ENCODE assay signal across 8 cellular contexts in genomic region chr4:89753601-89754066, GRCh38.
DNase-seq lines count a peak whose midpoint lies in the region; ATAC-seq, FAIRE-seq and TF ChIP-seq lines count a peak whose summit lies in the region.

No MANE protein-coding gene starts in this region.

- no peaks in the 10 kb centered on the region for H3K27me3 Mint-ChIP-seq in activated CD8-positive, alpha-beta memory T cell treated with anti-CD3 and anti-CD28 coated beads, Interleukin-2, amount 10 ng/mL, durations not matched to agents 7 days and 5 days

- H3K56ac ChIP-seq in IMR-90 (ENCODE audit: extremely low read depth, insufficient read depth, low read length) = peak overlapping the region; percentile 48
- H3K56ac ChIP-seq in mesendoderm (ENCODE audit: low read length) = no peak overlapping the region

- no peaks in the 10 kb centered on the region for H3K4me1 Mint-ChIP-seq in activated CD8-positive, alpha-beta memory T cell treated with anti-CD3 and anti-CD28 coated beads, Interleukin-2, amount 10 ng/mL, durations not matched to agents 7 days and 5 days

- no peak overlapping the region for H3K27ac Mint-ChIP-seq in activated CD8-positive, alpha-beta memory T cell treated with anti-CD3 and anti-CD28 coated beads, Interleukin-2, amount 10 ng/mL, durations not matched to agents 7 days and 5 days

- WGBS in IMR-90 (ENCODE audit: extremely low coverage in 2 of 2, insufficient read length in 1 of 2), 2 experiments = no CpG with 5 or more reads among the region's 5 CpGs
- WGBS in mesendoderm (ENCODE audit: extremely low coverage, insufficient coverage, low lambda C conversion rate) = no CpG with 5 or more reads among the region's 5 CpGs

- H3K9me3 ChIP-seq in IMR-90 (ENCODE audit: control insufficient read depth, insufficient read depth, low read length) = no peaks in the 10 kb centered on the region

- H3K9ac ChIP-seq in IMR-90 (ENCODE audit: low read depth, low read length) (peak overlapping the region; percentile 9; the same call in 1 of the 2 replicates), mesendoderm (ENCODE audit: low read length) (no peak overlapping the region)

- CTCF ChIA-PET in IMR-90 (lab: Yijun Ruan, JAX) = no interaction called here
- CTCF ChIA-PET in activated CD8-positive, alpha-beta memory T cell treated with anti-CD3 and anti-CD28 coated beads, Interleukin-2, amount 10 ng/mL, durations not matched to agents 7 days and 5 days (lab: Charles Lee) = no interaction called here

- H2AK9ac ChIP-seq in IMR-90 (replicated peaks; ENCODE audit: low read depth, low read length, poor library complexity) = no peak overlapping the region

- H2BK5ac ChIP-seq in IMR-90 (ENCODE audit: low read depth, low read length, poor library complexity, severe bottlenecking) (peak overlapping the region; percentile 77), mesendoderm (ENCODE audit: low read length) (no peak overlapping the region)

- H4K5ac ChIP-seq in IMR-90 (ENCODE audit: low read depth, low read length) (peak overlapping the region; percentile 36), mesendoderm (ENCODE audit: low read length) (no peak overlapping the region)

- POLR2A ChIA-PET in IMR-90 (lab: Charles Lee; ENCODE audit: unreplicated experiment) = no interaction called here

- peaks cover 4% of the 10 kb centered on the region; the same call in 1 of the 2 replicates for H3K9me1 ChIP-seq in IMR-90 (ENCODE audit: insufficient read depth, low read length)

- intact Hi-C loops in IMR-90 (cut with micrococcal nuclease) = no loop called here

- H2AK5ac ChIP-seq in IMR-90 (ENCODE audit: low read depth, low read length) = peak overlapping the region; percentile 16; the same call in 1 of the 2 replicates
- H2AK5ac ChIP-seq in mesendoderm (ENCODE audit: low read length) = no peak overlapping the region

- peak; percentile 68 for ATAC-seq in IMR-90 (ENCODE audit: low read depth)
- ATAC-seq in GM21447 (IDR thresholded peaks at IDR 0.05; ENCODE audit: unreplicated experiment) = no peak
- no peak for ATAC-seq in activated CD8-positive, alpha-beta memory T cell treated with anti-CD3 and anti-CD28 coated beads, Interleukin-2, amount 10 ng/mL, durations not matched to agents 7 days and 5 days

- peak overlapping the region; percentile 5; the same call in 1 of the 2 replicates for H3K14ac ChIP-seq in IMR-90 (replicated peaks; ENCODE audit: low read depth, low read length)

- H3K27me3 ChIP-seq in ACC112 (ENCODE audit: insufficient read depth, low read length) (no peaks in the 10 kb centered on the region), IMR-90 (ENCODE audit: control insufficient read depth, insufficient read depth, low read length) (no peaks in the 10 kb centered on the region), bronchial epithelial cell (ENCODE audit: control insufficient read depth, insufficient read depth, low read length) (no peaks in the 10 kb centered on the region), mesendoderm (ENCODE audit: insufficient read depth, low read length, poor library complexity) (no peaks in the 10 kb centered on the region)

- H3K79me2 ChIP-seq in ACC112 (ENCODE audit: control insufficient read depth, insufficient read depth, low read length, unreplicated experiment) (no peaks in the 10 kb centered on the region), mesendoderm (ENCODE audit: control insufficient read depth, insufficient read depth, low read length) (no peaks in the 10 kb centered on the region)

- H3K4me2 ChIP-seq in IMR-90 (ENCODE audit: low read depth, low read length) (peak overlapping the region; percentile 74), mesendoderm (ENCODE audit: low read length) (no peak overlapping the region)

- in situ Hi-C loops in IMR-90 (cut with MboI; ENCODE audit: low sequenced_read_pairs) = no loop called here

- no TSS peak for BruUV-seq in IMR-90 (replicated peaks; lab: Mats Ljungman, UMichigan)

- H3K79me1 ChIP-seq in IMR-90 (ENCODE audit: low read depth in 1 of 2, low read length in 2 of 2) (no peaks in the 10 kb centered on the region), mesendoderm (ENCODE audit: low read length) (no peaks in the 10 kb centered on the region)

- H3K27ac ChIP-seq in ACC112 (ENCODE audit: low read depth, low read length) = peak overlapping the region; percentile 88
- H3K27ac ChIP-seq in IMR-90 (ENCODE audit: insufficient read depth, low read length) = peak overlapping the region; percentile 86; the same call in 1 of the 2 replicates
- H3K27ac ChIP-seq in mesendoderm (ENCODE audit: low read depth, low read length) = no peak overlapping the region
- no peak overlapping the region for H3K27ac ChIP-seq in substantia nigra (ENCODE audit: low read depth, low read length, poor library complexity, severe bottlenecking)

- FAIRE-seq in bronchial epithelial cell (lab: Jason Lieb, UNC) = peak; percentile 95

- peak overlapping the region; percentile 67; the same call in 1 of the 2 replicates for H2BK120ac ChIP-seq in IMR-90 (ENCODE audit: low read depth, low read length)
- no peak overlapping the region for H2BK120ac ChIP-seq in mesendoderm (ENCODE audit: low read depth, low read length)

- DNase-seq in IMR-90 = peak; percentile 95
- peak; percentile 99 for DNase-seq in bronchial epithelial cell (ENCODE audit: low read depth)
- DNase-seq in mesendoderm = peak; percentile 68
- no peak for DNase-seq in substantia nigra (lab: John Stamatoyannopoulos, UW)
- no peak for DNase-seq in activated CD8-positive, alpha-beta memory T cell treated with anti-CD3 and anti-CD28 coated beads, Interleukin-2, amount 10 ng/mL, durations not matched to agents 7 days and 5 days
- no peak for DNase-seq in cerebellar nuclear complex (lab: John Stamatoyannopoulos, UW)

- TF ChIP-seq POLR2A in IMR-90 (IDR thresholded peaks at IDR 0.05; ENCODE audit: low read depth, low read length) = no peak

- H2BK15ac ChIP-seq in IMR-90 (ENCODE audit: low read depth, low read length) = 0 out of 3 replicates have a peak overlapping the region, but pooled peaks have one; percentile 33
- H2BK15ac ChIP-seq in mesendoderm (replicated peaks; ENCODE audit: low read depth) = no peak overlapping the region

- no peak for TF ChIP-seq RAD21 in IMR-90 (IDR thresholded peaks at IDR 0.05; ENCODE audit: low read length)

- H3K23ac ChIP-seq in IMR-90 (ENCODE audit: low read depth, low read length) = peak overlapping the region; percentile 50; the same call in 1 of the 2 replicates
- no peak overlapping the region for H3K23ac ChIP-seq in mesendoderm (ENCODE audit: low read length)

- H4K8ac ChIP-seq in IMR-90 (ENCODE audit: low read depth in 2 of 2, low read length in 2 of 2) (peak overlapping the region; percentile 7 to 44; a peak in 2 of 4 replicates), mesendoderm (ENCODE audit: low read depth, low read length) (no peak overlapping the region)

- peak overlapping the region; percentile 68 for H3K4ac ChIP-seq in IMR-90 (ENCODE audit: low read depth, low read length)
- H3K4ac ChIP-seq in mesendoderm (ENCODE audit: low read depth, low read length) = no peak overlapping the region

- H3K4me1 ChIP-seq in ACC112 (ENCODE audit: control insufficient read depth, insufficient read depth, low read length, unreplicated experiment) (peaks cover 14% of the 10 kb centered on the region), IMR-90 (ENCODE audit: control insufficient read depth, insufficient read depth, low read length) (peaks cover 3% of the 10 kb centered on the region), mesendoderm (ENCODE audit: control insufficient read depth, low read depth, low read length) (peaks cover 2% of the 10 kb centered on the region)

- peak overlapping the region; percentile 28; the same call in 1 of the 2 replicates for H4K91ac ChIP-seq in IMR-90 (ENCODE audit: insufficient read depth, low read depth, low read length)

- peak overlapping the region; percentile 70 for H2BK20ac ChIP-seq in IMR-90 (ENCODE audit: low read depth, low read length)

- H3K4me3 ChIP-seq in ACC112 (ENCODE audit: low read depth, low read length) (peak overlapping the region; percentile 5; the same call in 1 of the 2 replicates), IMR-90 (ENCODE audit: insufficient read depth, low read depth, low read length) (no peak overlapping the region), bronchial epithelial cell (ENCODE audit: low read depth, low read length) (no peak overlapping the region), mesendoderm (ENCODE audit: low read length) (no peak overlapping the region)

- H4K20me1 ChIP-seq in IMR-90 (ENCODE audit: insufficient read depth, low read length) = peaks cover 5% of the 10 kb centered on the region; the same call in 1 of the 2 replicates

- H3K4me3 Mint-ChIP-seq in activated CD8-positive, alpha-beta memory T cell treated with anti-CD3 and anti-CD28 coated beads, Interleukin-2, amount 10 ng/mL, durations not matched to agents 7 days and 5 days = no peak overlapping the region

- H3K18ac ChIP-seq in IMR-90 (ENCODE audit: low read depth, low read length) (peak overlapping the region; percentile 72), mesendoderm (ENCODE audit: low read length) (no peak overlapping the region)

- H3K36me3 ChIP-seq in ACC112 (ENCODE audit: insufficient read depth, low read length) = no peaks in the 10 kb centered on the region
- H3K36me3 ChIP-seq in IMR-90 (ENCODE audit: control insufficient read depth, insufficient read depth, low read length) = no peaks in the 10 kb centered on the region
- no peaks in the 10 kb centered on the region for H3K36me3 ChIP-seq in bronchial epithelial cell (ENCODE audit: control insufficient read depth, insufficient read depth, low read length)
- H3K36me3 ChIP-seq in mesendoderm (ENCODE audit: control insufficient read depth, insufficient read depth, low read length) = no peaks in the 10 kb centered on the region

- H2AFZ ChIP-seq in ACC112 (ENCODE audit: low read length, unreplicated experiment) (no peak overlapping the region), IMR-90 (replicated peaks; ENCODE audit: low read length, poor library complexity) (peak overlapping the region; percentile 33)

- dilution Hi-C loops in IMR-90 (cut with HindIII; ENCODE audit: low sequenced_read_pairs, unreplicated experiment) = no loop called here

- H3K9me3 Mint-ChIP-seq in activated CD8-positive, alpha-beta memory T cell treated with anti-CD3 and anti-CD28 coated beads, Interleukin-2, amount 10 ng/mL, durations not matched to agents 7 days and 5 days (ENCODE audit: low read depth) = no peaks in the 10 kb centered on the region

- no peak for TF ChIP-seq CTCF in IMR-90 (conservative IDR thresholded peaks at IDR 0.05; ENCODE audit: low read depth, low read length)
- TF ChIP-seq CTCF in bronchial epithelial cell (IDR thresholded peaks at IDR 0.05; ENCODE audit: insufficient read depth, low read length, severe bottlenecking) = no peak

- H3K36me3 Mint-ChIP-seq in activated CD8-positive, alpha-beta memory T cell treated with anti-CD3 and anti-CD28 coated beads, Interleukin-2, amount 10 ng/mL, durations not matched to agents 7 days and 5 days = no peaks in the 10 kb centered on the region

TF ChIP-seq in IMR-90, 13 proteins besides CTCF, POLR2A, EP300 and RAD21 (continues in another document):
- TF ChIP-seq MAZ (IDR thresholded peaks at IDR 0.05; ENCODE audit: borderline replicate concordance, low read depth, low read length) (no peak), RFX5 (IDR thresholded peaks at IDR 0.05; ENCODE audit: low read depth, low read length) (no peak), RCOR1 (IDR thresholded peaks at IDR 0.05; ENCODE audit: insufficient replicate concordance, low read length) (no peak), CEBPB (IDR thresholded peaks at IDR 0.05; ENCODE audit: low read depth, low read length) (peak; percentile 97)

Comparison
In these comparisons a context has a peak if more than half of its experiments do, and no peak if none do; other contexts are left out.
1. H3K27ac ChIP-seq: peak in ACC112 (single experiment) and IMR-90 (single experiment); none in mesendoderm (single experiment) and substantia nigra (single experiment).
2. DNase-seq: peak in IMR-90 (single experiment), bronchial epithelial cell (single experiment) and mesendoderm (single experiment); none in substantia nigra (0 of 49), activated CD8-positive, alpha-beta memory T cell treated with anti-CD3 and anti-CD28 coated beads, Interleukin-2, amount 10 ng/mL, durations not matched to agents 7 days and 5 days (single experiment) and cerebellar nuclear complex (0 of 2).